1 cellular context compared by ENCODE assay signal in the genomic region with DNA sequence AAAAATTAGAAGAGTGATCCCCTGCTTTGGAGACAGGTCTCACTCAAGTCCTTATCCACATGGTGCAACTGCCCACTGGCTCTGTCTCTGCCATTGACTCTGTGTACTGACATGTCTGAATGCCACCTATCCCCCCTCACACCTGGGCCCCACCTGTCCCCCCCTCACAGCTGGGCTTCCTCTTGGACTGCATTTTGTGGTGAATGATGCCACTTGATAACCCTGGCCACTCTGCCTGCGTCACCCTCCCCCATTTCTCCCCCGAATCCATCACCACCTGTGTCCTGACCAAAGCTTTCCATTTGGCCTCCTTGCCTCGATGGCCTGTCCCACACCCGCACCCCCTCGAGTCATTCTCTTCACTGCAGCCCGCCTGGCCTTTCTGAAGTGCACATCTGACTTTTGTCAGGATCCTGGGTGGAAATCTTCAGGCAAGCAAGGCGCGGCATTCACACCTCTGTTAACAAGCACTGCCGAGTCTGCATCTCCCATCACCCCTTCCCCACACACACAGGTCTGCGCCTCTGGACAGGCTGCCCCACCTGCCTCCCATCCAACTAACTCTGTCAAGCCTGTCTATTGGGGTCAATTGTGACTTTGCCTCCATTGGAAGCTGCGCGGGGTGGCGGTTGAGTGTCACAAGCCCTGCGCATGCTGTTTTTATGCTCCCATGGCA.
TF ChIP-seq lines count a peak whose summit lies in the region.

No MANE protein-coding gene starts in this region.

TF ChIP-seq in GM12878, 131 proteins besides CTCF, POLR2A, EP300 and RAD21 (continued from another document):
- 0 out of 3 replicates have a peak, but pooled peaks have one; percentile 6 for TF ChIP-seq POU2F2 (IDR thresholded peaks at IDR 0.05; ENCODE audit: borderline replicate concordance, low read depth, low read length)
- TF ChIP-seq MEF2B (IDR thresholded peaks at IDR 0.05; ENCODE audit: partially characterized antibody, poor library complexity, severe bottlenecking): no peak
TF ChIP-seq in GM12878: peak in this region for 2.
